ENCODE assay signal across 16 cellular contexts in the genomic region with DNA sequence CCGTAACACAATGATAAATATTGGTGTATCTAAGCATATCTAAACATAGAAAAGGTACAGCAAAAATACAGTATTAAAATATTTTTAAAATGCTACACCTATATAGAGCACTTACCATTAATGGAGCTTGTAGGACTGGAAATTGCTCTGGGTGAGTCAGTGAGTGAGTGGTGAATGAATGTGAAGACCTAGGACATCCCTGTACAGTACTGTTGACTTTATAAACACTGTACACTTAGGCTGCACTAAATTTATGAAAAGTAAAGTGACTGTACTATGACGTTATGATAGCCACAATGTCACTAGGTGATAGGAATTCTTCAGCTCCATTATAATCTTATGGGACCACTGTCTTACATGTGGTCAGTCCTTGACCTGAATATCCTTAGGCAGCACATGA.
DNase-seq lines count a peak whose midpoint lies in the region; ATAC-seq, FAIRE-seq and TF ChIP-seq lines count a peak whose summit lies in the region.
"Had no signal": no experiment of that assay in that cellular context is flagged by ENCODE, and none has a peak within 500 bp of the region (broad histone marks: within the 10 kb centered on the region; RNA-seq: fewer than 3 reads in every experiment).

No MANE protein-coding gene starts in this region.

- H3K27me3 Mint-ChIP-seq in WTC11 (ENCODE audit: low read depth) = peaks cover 90% of the 10 kb centered on the region
- peaks cover 99% of the 10 kb centered on the region for H3K27me3 Mint-ChIP-seq in endodermal cell (ENCODE audit: insufficient read depth)

- CTCF ChIA-PET in WTC11 (lab: Charles Lee) = interaction anchor here (1.0 kb wide), 1 partner anchor 113 kb away, joined by 3 read pairs; no protein-coding TSS in a partner anchor

- peaks cover 12% of the 10 kb centered on the region for H3K36me3 Mint-ChIP-seq in WTC11
- H3K36me3 Mint-ChIP-seq in endodermal cell (ENCODE audit: low read depth) = no peaks in the 10 kb centered on the region
- H3K36me3 Mint-ChIP-seq: CD4-positive, alpha-beta memory T cell had no signal

- no peak overlapping the region for H3K27ac ChIP-seq in mesenchymal stem cell (ENCODE audit: low read length, poor library complexity, severe bottlenecking)
- no peak overlapping the region for H3K27ac ChIP-seq in endodermal cell (ENCODE audit: low read depth, low read length)
- H3K27ac ChIP-seq: A549 had no signal

- no peak for ATAC-seq in WTC11
- ATAC-seq in HG03442 (IDR thresholded peaks at IDR 0.05; ENCODE audit: unreplicated experiment) = no peak
- ATAC-seq: A549 had no signal

- peaks cover 28% of the 10 kb centered on the region for H3K79me1 ChIP-seq in mesenchymal stem cell (replicated peaks; ENCODE audit: low read length, poor library complexity, severe bottlenecking)

- no peak overlapping the region for H2BK15ac ChIP-seq in mesenchymal stem cell (ENCODE audit: low read depth, poor library complexity, severe bottlenecking)

- no peak for TF ChIP-seq CTCF in WTC11 (IDR thresholded peaks at IDR 0.05)
- TF ChIP-seq CTCF in endodermal cell (conservative IDR thresholded peaks at IDR 0.05) = no peak

- H2BK120ac ChIP-seq in mesenchymal stem cell (ENCODE audit: low read depth, low read length) = no peak overlapping the region

- 82% methylated on average over 1 of the region's 2 CpGs for WGBS in mesenchymal stem cell
- WGBS in endodermal cell (ENCODE audit: insufficient coverage in 1 of 2, insufficient read length in 1 of 2), 2 experiments = 98% methylated on average over 2 of the region's 2 CpGs; no CpG with 5 or more reads in 1 of the 2 experiments

- peak; percentile 73 for FAIRE-seq in urothelium cell line (lab: Jason Lieb, UNC)
- FAIRE-seq: A549, G401.6, GM12891 had no signal

- H3K4ac ChIP-seq in mesenchymal stem cell (ENCODE audit: low read depth in 1 of 2, low read length in 2 of 2) = no peak overlapping the region

- no peak overlapping the region for H2BK5ac ChIP-seq in mesenchymal stem cell (ENCODE audit: low read depth, low read length, poor library complexity, severe bottlenecking)

- no peak overlapping the region for H3K23ac ChIP-seq in mesenchymal stem cell (ENCODE audit: low read length in 2 of 2)

- H3K4me1 Mint-ChIP-seq in WTC11 (peaks cover 56% of the 10 kb centered on the region), endodermal cell (peaks cover 23% of the 10 kb centered on the region)
- H3K4me1 Mint-ChIP-seq: CD4-positive, alpha-beta memory T cell had no signal

- H4K8ac ChIP-seq in mesenchymal stem cell (ENCODE audit: low read length) = no peak overlapping the region

- H3K4me3 ChIP-seq in mesenchymal stem cell (ENCODE audit: insufficient read depth in 1 of 2, low read depth in 1 of 2, low read length in 2 of 2) = no peak overlapping the region
- no peak overlapping the region for H3K4me3 ChIP-seq in endodermal cell (ENCODE audit: low read length)
- H3K4me3 ChIP-seq: A549, HAP-1 had no signal

- H3K9ac ChIP-seq in mesenchymal stem cell (ENCODE audit: low read length) (no peak overlapping the region), endodermal cell (ENCODE audit: extremely low read depth, low read length, poor library complexity, severe bottlenecking) (no peak overlapping the region)

- POLR2A ChIA-PET in WTC11 (lab: Charles Lee) = no interaction called here

- H2BK12ac ChIP-seq in mesenchymal stem cell (ENCODE audit: low read length in 2 of 2) = peak overlapping the region in 1 of 2 experiments; percentile 38

- H3K9me3 Mint-ChIP-seq in WTC11 = no peaks in the 10 kb centered on the region
- peaks cover 6% of the 10 kb centered on the region for H3K9me3 Mint-ChIP-seq in endodermal cell

- H3K4me1 ChIP-seq in mesenchymal stem cell (ENCODE audit: control insufficient read depth, insufficient read depth, low read depth, low read length) = peaks cover 17% of the 10 kb centered on the region
- H3K4me1 ChIP-seq in endodermal cell (ENCODE audit: control insufficient read depth, insufficient read depth, low read length) = peaks cover 8% of the 10 kb centered on the region
- H3K4me1 ChIP-seq: A549, BE2C had no signal

- H3K9me3 ChIP-seq in mesenchymal stem cell (ENCODE audit: control insufficient read depth, low read length) (no peaks in the 10 kb centered on the region), endodermal cell (ENCODE audit: control insufficient read depth, low read length) (no peaks in the 10 kb centered on the region)
- H3K9me3 ChIP-seq: A549, BE2C, HAP-1 had no signal

- no peak overlapping the region for H3K4me2 ChIP-seq in mesenchymal stem cell (ENCODE audit: low read length, poor library complexity, severe bottlenecking)
- H3K4me2 ChIP-seq: A549 had no signal

- no peak overlapping the region for H3K18ac ChIP-seq in mesenchymal stem cell (ENCODE audit: low read depth in 1 of 2, low read length in 2 of 2)

- DNase-seq in LHCN-M2 (ENCODE audit: low read depth) (peak; percentile 6), WTC11 (ENCODE audit: low spot score) (no peak), mesenchymal stem cell (peak; percentile 33), urothelium cell line (ENCODE audit: low spot score) (no peak), amniotic stem cell (lab: John Stamatoyannopoulos, UW) (no peak), endodermal cell (no peak)
- DNase-seq: BE2C; CD4-positive, alpha-beta memory T cell; DMS153; DMS79 treated with DMSO at 0.1 percent for 48 hours; EL had no signal

- no peak overlapping the region for H2AFZ ChIP-seq in mesenchymal stem cell (ENCODE audit: low read depth, low read length)

- no peak overlapping the region for H4K91ac ChIP-seq in mesenchymal stem cell (ENCODE audit: low read length)

- peak overlapping the region; percentile 30 for H2AK5ac ChIP-seq in mesenchymal stem cell (ENCODE audit: low read length, severe bottlenecking)

- H3K36me3 ChIP-seq in mesenchymal stem cell (ENCODE audit: control insufficient read depth in 1 of 2, insufficient read depth in 2 of 2, low read depth in 1 of 2, low read length in 2 of 2) (peaks cover 4 to 10% of the 10 kb centered on the region in 2 experiments), endodermal cell (ENCODE audit: control insufficient read depth, insufficient read depth, low read length) (no peaks in the 10 kb centered on the region)
- H3K36me3 ChIP-seq: BE2C, HAP-1 had no signal

- no peak overlapping the region for H3K27ac Mint-ChIP-seq in WTC11
- no peak overlapping the region for H3K27ac Mint-ChIP-seq in endodermal cell
- H3K27ac Mint-ChIP-seq: CD4-positive, alpha-beta memory T cell had no signal

- H3K4me3 Mint-ChIP-seq in WTC11 = peak overlapping the region; percentile 11; the same call in 1 of the 2 replicates
- no peak overlapping the region for H3K4me3 Mint-ChIP-seq in endodermal cell
- H3K4me3 Mint-ChIP-seq: CD4-positive, alpha-beta memory T cell had no signal

- no peak overlapping the region for H3K14ac ChIP-seq in mesenchymal stem cell (ENCODE audit: low read length in 2 of 2)

- H3K27me3 ChIP-seq in mesenchymal stem cell (ENCODE audit: control insufficient read depth in 1 of 2, insufficient read depth in 1 of 2, low read length in 2 of 2) (no peaks in the 10 kb centered on the region), endodermal cell (ENCODE audit: control insufficient read depth, insufficient read depth, low read length, poor library complexity, severe bottlenecking) (peaks cover 88% of the 10 kb centered on the region)
- H3K27me3 ChIP-seq: BE2C had no signal

TF ChIP-seq in WTC11, 78 proteins besides CTCF, POLR2A, EP300 and RAD21 (continues in another document):
- no peak for TF ChIP-seq RELA (CRISPR knock-in tag; IDR thresholded peaks at IDR 0.05; ENCODE audit: borderline replicate concordance)
- no peak for TF ChIP-seq ESRRA (CRISPR knock-in tag; IDR thresholded peaks at IDR 0.05; ENCODE audit: borderline replicate concordance)
- TF ChIP-seq, protein P1, sequence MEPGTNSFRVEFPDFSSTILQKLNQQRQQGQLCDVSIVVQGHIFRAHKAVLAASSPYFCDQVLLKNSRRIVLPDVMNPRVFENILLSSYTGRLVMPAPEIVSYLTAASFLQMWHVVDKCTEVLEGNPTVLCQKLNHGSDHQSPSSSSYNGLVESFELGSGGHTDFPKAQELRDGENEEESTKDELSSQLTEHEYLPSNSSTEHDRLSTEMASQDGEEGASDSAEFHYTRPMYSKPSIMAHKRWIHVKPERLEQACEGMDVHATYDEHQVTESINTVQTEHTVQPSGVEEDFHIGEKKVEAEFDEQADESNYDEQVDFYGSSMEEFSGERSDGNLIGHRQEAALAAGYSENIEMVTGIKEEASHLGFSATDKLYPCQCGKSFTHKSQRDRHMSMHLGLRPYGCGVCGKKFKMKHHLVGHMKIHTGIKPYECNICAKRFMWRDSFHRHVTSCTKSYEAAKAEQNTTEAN (CRISPR knock-in tag; IDR thresholded peaks at IDR 0.05) = no peak
- TF ChIP-seq, protein P2, sequence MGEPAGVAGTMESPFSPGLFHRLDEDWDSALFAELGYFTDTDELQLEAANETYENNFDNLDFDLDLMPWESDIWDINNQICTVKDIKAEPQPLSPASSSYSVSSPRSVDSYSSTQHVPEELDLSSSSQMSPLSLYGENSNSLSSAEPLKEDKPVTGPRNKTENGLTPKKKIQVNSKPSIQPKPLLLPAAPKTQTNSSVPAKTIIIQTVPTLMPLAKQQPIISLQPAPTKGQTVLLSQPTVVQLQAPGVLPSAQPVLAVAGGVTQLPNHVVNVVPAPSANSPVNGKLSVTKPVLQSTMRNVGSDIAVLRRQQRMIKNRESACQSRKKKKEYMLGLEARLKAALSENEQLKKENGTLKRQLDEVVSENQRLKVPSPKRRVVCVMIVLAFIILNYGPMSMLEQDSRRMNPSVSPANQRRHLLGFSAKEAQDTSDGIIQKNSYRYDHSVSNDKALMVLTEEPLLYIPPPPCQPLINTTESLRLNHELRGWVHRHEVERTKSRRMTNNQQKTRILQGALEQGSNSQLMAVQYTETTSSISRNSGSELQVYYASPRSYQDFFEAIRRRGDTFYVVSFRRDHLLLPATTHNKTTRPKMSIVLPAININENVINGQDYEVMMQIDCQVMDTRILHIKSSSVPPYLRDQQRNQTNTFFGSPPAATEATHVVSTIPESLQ (CRISPR knock-in tag; IDR thresholded peaks at IDR 0.05) = no peak
- TF ChIP-seq MLX (CRISPR knock-in tag; IDR thresholded peaks at IDR 0.05) = no peak
- no peak for TF ChIP-seq SMAD3 (CRISPR knock-in tag; IDR thresholded peaks at IDR 0.05; ENCODE audit: borderline replicate concordance)
- TF ChIP-seq ZBTB21 (CRISPR knock-in tag; IDR thresholded peaks at IDR 0.05; ENCODE audit: borderline replicate concordance) = no peak
- TF ChIP-seq TP53 (CRISPR knock-in tag; IDR thresholded peaks at IDR 0.05) = no peak
- no peak for TF ChIP-seq GTF2I (CRISPR knock-in tag; conservative IDR thresholded peaks at IDR 0.05)

Comparison
In these comparisons a context has a peak if more than half of its experiments do, and no peak if none do; other contexts are left out.
1. DNase-seq: peak in LHCN-M2 (single experiment) and mesenchymal stem cell (single experiment); none in WTC11 (single experiment), urothelium cell line (single experiment), amniotic stem cell (single experiment) and endodermal cell (single experiment).